In genomic region chr14:91371990-91372375, GRCh38 we compare ENCODE assay signal across 14 cellular contexts. TPM values are rescaled to one million over a fixed set of nuclear protein-coding genes. Genes with fewer than 3 reads are reported as not detected.
DNase-seq lines count a peak whose midpoint lies in the region; ATAC-seq and TF ChIP-seq lines count a peak whose summit lies in the region.
"Had no signal": no experiment of that assay in that cellular context is flagged by ENCODE, and none has a peak within 500 bp of the region (broad histone marks: within the 10 kb centered on the region; RNA-seq: fewer than 3 reads in every experiment).

No MANE protein-coding gene starts in this region.

- H2AFZ ChIP-seq in OCI-LY1 (ENCODE audit: low read length): no peak overlapping the region
- H2AFZ ChIP-seq: neural progenitor cell had no signal

- intact Hi-C loops in activated CD4-positive, alpha-beta T cell treated with anti-CD3 and anti-CD28 coated beads for 36 hours (cut with DNase I, micrococcal nuclease): loop anchor here in 1 of 2 experiments (2.0 kb wide), 2 partner anchors 17 to 49 kb away; no protein-coding TSS in a partner anchor
- intact Hi-C loops in spleen (cut with DNase I; ENCODE audit: low total_unique reads): no loop called here
- intact Hi-C loops in aorta (cut with DNase I): no loop called here

- no peak overlapping the region for H3K4me3 Mint-ChIP-seq in activated CD4-positive, alpha-beta T cell treated with anti-CD3 and anti-CD28 coated beads for 36 hours
- H3K4me3 Mint-ChIP-seq: neural progenitor cell had no signal

- H3K4me2 ChIP-seq in OCI-LY1 (ENCODE audit: low read length): peak overlapping the region; percentile 72; the same call in 1 of the 2 replicates
- H3K4me2 ChIP-seq: A549, neural progenitor cell had no signal

- TF ChIP-seq POLR2A in spleen (IDR thresholded peaks at IDR 0.05): no peak

- H3K9me3 ChIP-seq in OCI-LY1 (ENCODE audit: low read length) (no peaks in the 10 kb centered on the region), spleen (no peaks in the 10 kb centered on the region), aorta (ENCODE audit: control insufficient read depth, low read length) (no peaks in the 10 kb centered on the region)
- H3K9me3 ChIP-seq: A549, tibial nerve had no signal

- TF ChIP-seq CTCF in OCI-LY1 (IDR thresholded peaks at IDR 0.05; ENCODE audit: low read length): no peak
- no peak for TF ChIP-seq CTCF in spleen (IDR thresholded peaks at IDR 0.05 in 8 of 11, conservative IDR thresholded peaks at IDR 0.05 in 3 of 11)

- 80 to 100% (median 94%) methylated on average over 1 to 4 of the region's 4 CpGs for WGBS in spleen, 5 donors
- WGBS in aorta, 2 donors: 93 to 97% methylated on average over 4 of the region's 4 CpGs

- H3K79me2 ChIP-seq in OCI-LY1 (ENCODE audit: insufficient read depth, low read length): peaks cover 50% of the 10 kb centered on the region

- CTCF ChIA-PET in activated CD4-positive, alpha-beta T cell treated with anti-CD3 and anti-CD28 coated beads for 36 hours (lab: Charles Lee): interaction anchor here (1.3 kb wide), 1 partner anchor 45 kb away, joined by 3 read pairs; no protein-coding TSS in a partner anchor

- peaks cover 11% of the 10 kb centered on the region; the same call in 1 of the 2 replicates for H3K36me3 ChIP-seq in OCI-LY1 (ENCODE audit: insufficient read depth, low read length)
- peaks cover 0 to 24% (median 0%) of the 10 kb centered on the region in 6 donors for H3K36me3 ChIP-seq in spleen
- H3K36me3 ChIP-seq in aorta (ENCODE audit: control insufficient read depth in 1 of 2, insufficient read depth in 2 of 2, low read length in 1 of 2): no peaks in the 10 kb centered on the region
- H3K36me3 ChIP-seq: cardiac muscle cell, neural progenitor cell, tibial nerve had no signal

- no peak for ATAC-seq in activated CD4-positive, alpha-beta T cell treated with anti-CD3 and anti-CD28 coated beads for 36 hours
- no peak for ATAC-seq in aorta (ENCODE audit: low FRiP score)
- ATAC-seq: A549 had no signal

- DNase-seq in activated CD4-positive, alpha-beta T cell treated with anti-CD3 and anti-CD28 coated beads for 36 hours: no peak
- DNase-seq in activated CD4-positive, alpha-beta T cell treated with anti-CD3 and anti-CD28 coated beads for 1 hour: no peak
- peak in 1 of 61 donors; percentile 64 for DNase-seq in caudate nucleus (lab: John Stamatoyannopoulos, UW)
- no peak for DNase-seq in spleen
- DNase-seq in aorta: no peak
- no peak for DNase-seq in NOMO-1 (lab: John Stamatoyannopoulos, UW; ENCODE audit: unreplicated experiment in 2 of 2)
- DNase-seq in stimulated activated CD4-positive, alpha-beta T cell treated with anti-CD3 and anti-CD28 coated beads, Interleukin-4, amount 100 ng/mL, for 1 hour: no peak
- DNase-seq: DMS 273 treated with DMSO at 0.1 percent for 48 hours, NCI-H526 treated with DMSO at 0.1 percent for 48 hours had no signal

- H3K27me3 ChIP-seq in OCI-LY1 (ENCODE audit: insufficient read depth, low read length) (no peaks in the 10 kb centered on the region), spleen (replicated peaks in 1 of 7) (no peaks in the 10 kb centered on the region), aorta (ENCODE audit: control insufficient read depth in 1 of 2, insufficient read depth in 2 of 2, low read length in 1 of 2) (no peaks in the 10 kb centered on the region)
- H3K27me3 ChIP-seq: neural progenitor cell, tibial nerve had no signal

- H3F3A ChIP-seq in OCI-LY1 (ENCODE audit: insufficient read depth, low read length): peaks cover 10% of the 10 kb centered on the region; the same call in 1 of the 2 replicates

- no peaks in the 10 kb centered on the region for H3K9me2 ChIP-seq in OCI-LY1 (ENCODE audit: low read depth, low read length)

- H3K4me1 Mint-ChIP-seq in activated CD4-positive, alpha-beta T cell treated with anti-CD3 and anti-CD28 coated beads for 36 hours: peaks cover 99% of the 10 kb centered on the region

- H3K4me1 ChIP-seq in OCI-LY1 (ENCODE audit: insufficient read depth, low read length, severe bottlenecking) (peaks cover 100% of the 10 kb centered on the region), spleen (peaks cover 77 to 100% (median 100%) of the 10 kb centered on the region in 6 donors), aorta (ENCODE audit: control insufficient read depth in 1 of 2, insufficient read depth in 2 of 2, low read length in 2 of 2) (no peaks in the 10 kb centered on the region)
- H3K4me1 ChIP-seq: A549 had no signal

- H3K27me3 Mint-ChIP-seq in activated CD4-positive, alpha-beta T cell treated with anti-CD3 and anti-CD28 coated beads for 36 hours: no peaks in the 10 kb centered on the region

- H3K27ac ChIP-seq in OCI-LY1 (ENCODE audit: low read depth, low read length, poor library complexity, severe bottlenecking): peak overlapping the region; percentile 99
- H3K27ac ChIP-seq in caudate nucleus (ENCODE audit: low read depth, low read length): peak overlapping the region; percentile 78
- H3K27ac ChIP-seq in spleen: peak overlapping the region; percentile 23 to 86 (median 57)
- no peak overlapping the region for H3K27ac ChIP-seq in aorta (ENCODE audit: low read depth in 1 of 2, low read length in 2 of 2)
- H3K27ac ChIP-seq: A549, cardiac muscle cell, neural progenitor cell, tibial nerve had no signal

- peak overlapping the region; percentile 57; the same call in 1 of the 2 replicates for H3K9ac ChIP-seq in OCI-LY1 (ENCODE audit: low read length)
- H3K9ac ChIP-seq: neural progenitor cell had no signal

- no peaks in the 10 kb centered on the region for H3K9me3 Mint-ChIP-seq in activated CD4-positive, alpha-beta T cell treated with anti-CD3 and anti-CD28 coated beads for 36 hours (ENCODE audit: low read depth)
- H3K9me3 Mint-ChIP-seq: neural progenitor cell had no signal

- POLR2A ChIA-PET in activated CD4-positive, alpha-beta T cell treated with anti-CD3 and anti-CD28 coated beads for 36 hours (lab: Charles Lee): interaction anchor here (0.5 to 2.3 kb wide), 2 partner anchors 11 to 22 kb away, joined by 4 to 9 read pairs; no protein-coding TSS in a partner anchor

- peak overlapping the region; percentile 73 for H3K27ac Mint-ChIP-seq in activated CD4-positive, alpha-beta T cell treated with anti-CD3 and anti-CD28 coated beads for 36 hours
- H3K27ac Mint-ChIP-seq: neural progenitor cell had no signal

- no peaks in the 10 kb centered on the region for H4K20me1 ChIP-seq in OCI-LY1 (ENCODE audit: insufficient read depth, low read length)

- peaks cover 18% of the 10 kb centered on the region for H3K36me3 Mint-ChIP-seq in activated CD4-positive, alpha-beta T cell treated with anti-CD3 and anti-CD28 coated beads for 36 hours (ENCODE audit: low read depth)

- H3K4me3 ChIP-seq in OCI-LY1 (ENCODE audit: low read depth, low read length, poor library complexity, severe bottlenecking): peak overlapping the region; percentile 50
- H3K4me3 ChIP-seq in spleen: no peak overlapping the region
- H3K4me3 ChIP-seq in aorta (ENCODE audit: low read length in 2 of 2): no peak overlapping the region
- H3K4me3 ChIP-seq: A549, cardiac muscle cell, neural progenitor cell, tibial nerve had no signal

RNA-seq across cellular contexts. Expression of gene CCDC88C, which starts 45.6 kb away (rescaled TPM):
- 10 to 100 TPM; 73.7 to 82.8 TPM for total RNA-seq in activated CD4-positive, alpha-beta T cell treated with anti-CD3 and anti-CD28 coated beads for 36 hours
- total RNA-seq in spleen (100 to 1,000 TPM in 6 of 7 donors, 10 to 100 TPM in 1; 96.4 to 136 (median 107) TPM), aorta (10 to 100 TPM in 1 of 2 donors, 1 to 10 TPM in 1; 9.2 to 18.4 TPM)
- polyA plus RNA-seq in spleen (10 to 100 TPM; 23.2 to 38.4 (median 29.8) TPM), aorta (1 to 10 TPM in 1 of 2 donors, under 1 TPM in 1; 0.33 to 3.0 TPM)

Comparison
In these comparisons a context has a peak if more than half of its experiments do, and no peak if none do; other contexts are left out.
1. H3K27ac ChIP-seq: peak in OCI-LY1 (single experiment), caudate nucleus (single experiment) and spleen (8 of 8); none in aorta (0 of 2).